ENCODE assay signal across 1 cellular context in the genomic region with DNA sequence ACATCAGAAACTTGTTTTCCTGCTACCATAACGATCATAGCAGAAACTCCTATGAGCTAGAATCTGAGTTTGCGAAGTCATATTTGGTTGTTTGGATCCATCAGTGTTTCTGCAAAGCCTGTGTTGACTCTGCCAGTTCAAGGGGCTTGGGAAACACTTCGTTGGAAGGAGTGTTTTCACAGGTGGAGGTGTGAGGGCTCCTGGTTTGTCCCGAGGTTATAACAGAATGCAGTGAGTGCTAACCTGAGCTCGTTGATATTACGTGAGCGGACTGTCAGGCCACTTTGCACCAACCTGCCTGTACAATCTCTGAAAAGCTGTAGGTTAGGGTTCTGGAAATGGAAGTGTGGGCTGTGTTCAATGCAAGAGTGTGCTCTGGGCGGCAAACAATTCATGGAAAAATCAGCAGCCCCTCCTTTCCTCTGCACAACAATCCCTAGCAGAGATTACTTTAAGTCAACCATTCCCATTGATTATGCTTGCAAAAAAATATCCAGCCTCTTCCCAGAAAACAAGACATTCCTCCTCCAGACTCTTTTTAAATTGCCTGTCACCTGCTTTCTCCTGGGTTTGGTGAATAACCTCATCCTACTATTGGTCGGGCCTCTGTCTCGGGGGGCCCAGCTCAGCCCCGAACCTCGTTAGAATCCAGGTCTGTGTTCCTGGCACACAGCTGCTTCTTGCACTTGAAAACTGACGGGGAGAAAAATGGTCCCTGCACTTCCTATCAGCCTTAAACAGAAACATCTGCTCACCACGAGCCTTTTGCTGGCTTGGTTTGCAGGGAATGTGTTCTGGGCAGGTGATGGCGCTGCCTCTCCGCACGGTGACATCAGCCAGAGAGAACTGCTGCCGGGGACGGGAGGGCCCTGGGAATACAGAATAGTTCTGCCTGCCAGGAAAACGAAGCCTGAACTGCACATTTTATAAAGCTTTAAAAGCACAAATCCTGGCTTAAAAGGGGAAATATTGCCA.
A peak's percentile ranks its signal among the peaks of the same experiment; 100 is the strongest.
TF ChIP-seq lines count a peak whose summit lies in the region.

No MANE protein-coding gene starts in this region.

TF ChIP-seq in H1, 55 proteins besides CTCF, POLR2A, EP300 and RAD21 (continued from another document):
- TF ChIP-seq, protein P1, sequence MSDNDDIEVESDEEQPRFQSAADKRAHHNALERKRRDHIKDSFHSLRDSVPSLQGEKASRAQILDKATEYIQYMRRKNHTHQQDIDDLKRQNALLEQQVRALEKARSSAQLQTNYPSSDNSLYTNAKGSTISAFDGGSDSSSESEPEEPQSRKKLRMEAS (IDR thresholded peaks at IDR 0.05), result peak; percentile 83
- 0 out of 2 replicates have a peak, but pooled peaks have one; percentile 7 for TF ChIP-seq YY1 (IDR thresholded peaks at IDR 0.05; ENCODE audit: low read depth, low read length)
- no peak for TF ChIP-seq CTBP2 (IDR thresholded peaks at IDR 0.05; ENCODE audit: borderline replicate concordance, insufficient read depth, insufficient read length, low read length)
- peak; percentile 35; the same call in 1 of the 2 replicates for TF ChIP-seq TEAD4 (IDR thresholded peaks at IDR 0.05; ENCODE audit: low read depth, low read length)
TF ChIP-seq in H1: peak in this region for 5.
